18 cellular contexts compared by ENCODE assay signal in the genomic region with DNA sequence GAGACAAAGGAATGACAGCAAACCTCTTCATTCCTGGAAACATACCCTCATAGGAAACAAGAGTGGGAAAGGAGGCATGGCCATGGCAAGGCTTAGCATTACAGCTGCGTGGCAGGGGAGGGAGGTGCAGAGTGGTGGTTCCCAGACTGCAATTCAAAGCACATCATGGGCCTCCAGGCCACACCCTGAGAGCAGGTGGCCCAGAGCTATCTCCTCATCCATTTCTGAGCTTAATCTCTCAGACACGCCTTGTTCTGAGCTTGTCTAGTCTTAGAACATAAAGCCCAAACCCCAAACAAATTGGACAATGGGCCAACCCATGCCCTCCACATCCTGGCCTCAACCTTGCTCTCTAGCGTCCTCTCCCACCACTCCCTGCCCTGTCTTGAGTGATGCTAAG. TPM values are rescaled to one million over a fixed set of nuclear protein-coding genes. Genes with fewer than 3 reads are reported as not detected.
"Had no signal": no experiment of that assay in that cellular context is flagged by ENCODE, and none has a peak within 500 bp of the region (broad histone marks: within the 10 kb centered on the region; RNA-seq: fewer than 3 reads in every experiment).

No MANE protein-coding gene starts in this region.

- H3K4me1 ChIP-seq: left ventricle myocardium inferior had no signal

- FAIRE-seq: keratinocyte, pancreas, small intestine, urothelium cell line had no signal

- H3K36me3 ChIP-seq: esophagus squamous epithelium, left ventricle myocardium inferior, lower lobe of right lung, pancreas had no signal

- DNase-seq: effector memory CD8-positive, alpha-beta T cell; esophagus squamous epithelium; foreskin fibroblast; immature natural killer cell; left ventricle myocardium inferior; naive B cell; occipital lobe; pancreas; right cardiac atrium; small intestine; stimulated activated CD4-positive, alpha-beta T cell treated with anti-CD3 and anti-CD28 coated beads, Interleukin-2, amount 100 ng/mL, for 48 hours; stimulated activated naive CD4-positive, alpha-beta T cell treated with Interleukin-2 at 50 U/mL for 16 hours; trophoblast cell had no signal

- H3K9me3 ChIP-seq: esophagus squamous epithelium, left ventricle myocardium inferior, lower lobe of right lung, pancreas had no signal

- H3K4me3 ChIP-seq: esophagus squamous epithelium, left ventricle myocardium inferior, lower lobe of right lung, pancreas had no signal

- H3K27me3 ChIP-seq: esophagus squamous epithelium, pancreas had no signal

- H3K27ac ChIP-seq: left ventricle myocardium inferior, lower lobe of right lung, pancreas had no signal

- ATAC-seq: effector memory CD8-positive, alpha-beta T cell; pancreas; right cardiac atrium had no signal

RNA-seq across cellular contexts. Expression of gene KRT3, which starts 5.9 kb away (rescaled TPM):
- total RNA-seq: left ventricle myocardium inferior, lower lobe of right lung, occipital lobe, pancreas, progenitor cell of endocrine pancreas, right cardiac atrium had no signal
- polyA plus RNA-seq: immature natural killer cell, pancreas, right cardiac atrium, small intestine had no signal

RNA-seq across cellular contexts. Expression of gene KRT4, which starts 12.1 kb away (rescaled TPM):
- total RNA-seq: left ventricle myocardium inferior, right cardiac atrium had no signal
- polyA plus RNA-seq: immature natural killer cell had no signal

RNA-seq across cellular contexts. Expression of gene KRT76, which starts 24.6 kb away (rescaled TPM):
- total RNA-seq: esophagus squamous epithelium, left ventricle myocardium inferior, lower lobe of right lung, mesothelial cell of epicardium, occipital lobe, pancreas, progenitor cell of endocrine pancreas, right cardiac atrium had no signal
- polyA plus RNA-seq: immature natural killer cell, keratinocyte, pancreas, right cardiac atrium, small intestine had no signal

RNA-seq across cellular contexts. Expression of gene KRT79, which starts 32.3 kb away (rescaled TPM):
- total RNA-seq: left ventricle myocardium inferior, mesothelial cell of epicardium, occipital lobe, progenitor cell of endocrine pancreas, right cardiac atrium had no signal
- polyA plus RNA-seq: immature natural killer cell, pancreas had no signal

RNA-seq across cellular contexts. Expression of gene KRT78, which starts 47.0 kb away (rescaled TPM):
- total RNA-seq: left ventricle myocardium inferior, lower lobe of right lung, mesothelial cell of epicardium, progenitor cell of endocrine pancreas, right cardiac atrium had no signal
